ENCODE assay signal across 10 cellular contexts in genomic region chr20:58293453-58293852, GRCh38. TPM values are rescaled to one million over a fixed set of nuclear protein-coding genes. Genes with fewer than 3 reads are reported as not detected.
A peak's percentile ranks its signal among the peaks of the same experiment; 100 is the strongest.
DNase-seq lines count a peak whose midpoint lies in the region; ATAC-seq and TF ChIP-seq lines count a peak whose summit lies in the region.
"Had no signal": no experiment of that assay in that cellular context is flagged by ENCODE, and none has a peak within 500 bp of the region (broad histone marks: within the 10 kb centered on the region; RNA-seq: fewer than 3 reads in every experiment).

No MANE protein-coding gene starts in this region.

- TF ChIP-seq RAD21 in HCT116 (IDR thresholded peaks at IDR 0.05; ENCODE audit: low read depth) = no peak

- intact Hi-C loops in HCT116 (cut with micrococcal nuclease) = no loop called here

- RAD21 ChIA-PET in HCT116 (lab: Charles Lee; ENCODE audit: low non-redundant PET in 1 of 2, low total read pairs in 2 of 2, uncharacterized antibody in 2 of 2, unreplicated experiment in 2 of 2) = no interaction called here

- H3K9ac ChIP-seq in HCT116 (ENCODE audit: low read length) = no peak overlapping the region

- H3K4me1 ChIP-seq in HCT116 (ENCODE audit: control insufficient read depth in 1 of 2, insufficient read depth in 2 of 2, low read length in 2 of 2) = no peaks in the 10 kb centered on the region

- H3K9me3 ChIP-seq in HCT116 (ENCODE audit: control insufficient read depth in 1 of 2, insufficient read depth in 1 of 2, low read depth in 1 of 2, low read length in 2 of 2) = no peaks in the 10 kb centered on the region
- H3K9me3 ChIP-seq in T-helper 17 cell (ENCODE audit: control insufficient read depth, low read length, poor library complexity, severe bottlenecking) = no peaks in the 10 kb centered on the region

- no peak overlapping the region for H3K4me3 ChIP-seq in HCT116 (replicated peaks in 1 of 2; ENCODE audit: low read depth in 1 of 2, low read length in 2 of 2)

- no peaks in the 10 kb centered on the region for H3K27me3 Mint-ChIP-seq in T-helper 17 cell
- H3K27me3 Mint-ChIP-seq: progenitor cell of endocrine pancreas had no signal

- no peak overlapping the region for H2AFZ ChIP-seq in HCT116 (ENCODE audit: low read depth, low read length, poor library complexity, severe bottlenecking)

- no peak overlapping the region for H3K4me3 Mint-ChIP-seq in T-helper 17 cell

- H3K9me2 ChIP-seq in HCT116 (ENCODE audit: insufficient read depth) = no peaks in the 10 kb centered on the region

- H3K4me2 ChIP-seq in HCT116 (ENCODE audit: low read length) = no peak overlapping the region

- ATAC-seq in HCT116 (peak; percentile 96), T-helper 17 cell (no peak), GM18520 (IDR thresholded peaks at IDR 0.05; ENCODE audit: unreplicated experiment) (no peak)

- no peaks in the 10 kb centered on the region for H3K79me2 ChIP-seq in HCT116 (ENCODE audit: insufficient read depth, low read length)

- no peaks in the 10 kb centered on the region for H3K27me3 ChIP-seq in HCT116 (ENCODE audit: insufficient read depth, low read length)

- H4K20me1 ChIP-seq in HCT116 (ENCODE audit: insufficient read depth) = no peaks in the 10 kb centered on the region

- no peaks in the 10 kb centered on the region for H3K36me3 ChIP-seq in HCT116 (ENCODE audit: control insufficient read depth in 1 of 2, insufficient read depth in 2 of 2, low read length in 2 of 2)

- no TSS peak for BruUV-seq in HCT116 (replicated peaks; lab: Mats Ljungman, UMichigan)

- no peak for TF ChIP-seq CTCF in HCT116 (IDR thresholded peaks at IDR 0.05 in 2 of 3, conservative IDR thresholded peaks at IDR 0.05 in 1 of 3; ENCODE audit: borderline replicate concordance in 1 of 3, insufficient read depth in 1 of 3, low read depth in 2 of 3, low read length in 2 of 3)

- TF ChIP-seq POLR2A in HCT116 (IDR thresholded peaks at IDR 0.05; ENCODE audit: borderline replicate concordance, extremely low read depth, insufficient read depth, insufficient read length) = no peak

- POLR2A ChIA-PET in HCT116 (lab: Charles Lee) = no interaction called here

- peaks cover 23% of the 10 kb centered on the region for H3K4me1 Mint-ChIP-seq in T-helper 17 cell

- no peak overlapping the region for H3K27ac ChIP-seq in HCT116 (ENCODE audit: low read depth, low read length)

- peak overlapping the region; percentile 43 for H3K27ac Mint-ChIP-seq in T-helper 17 cell
- H3K27ac Mint-ChIP-seq: progenitor cell of endocrine pancreas had no signal

- in situ Hi-C loops in Caki2 (cut with HindIII; ENCODE audit: low pct_unique_long_range_greater_than_20kb, low sequenced_read_pairs) = no loop called here

- CTCF ChIA-PET in HCT116 (lab: Charles Lee) = no interaction called here

- DNase-seq in Caki2 (ENCODE audit: low read depth) = peak; percentile 76
- DNase-seq in HCT116 (ENCODE audit: low read depth, low spot score) = no peak
- no peak for DNase-seq in T-helper 17 cell
- peak; percentile 69 for DNase-seq in kidney tubule cell (ENCODE audit: low spot score)
- no peak for DNase-seq in GM19240 (ENCODE audit: insufficient read length, low spot score)
- DNase-seq in stimulated activated naive CD4-positive, alpha-beta T cell treated with Interleukin-2 at 50 U/mL for 16 hours (lab: John Stamatoyannopoulos, UW) = no peak
- no peak for DNase-seq in T-helper 1 cell
- DNase-seq: activated CD4-positive, alpha-beta T cell treated with anti-CD3 and anti-CD28 coated beads, Interleukin-2, amount 50 U/mL, for 1 hour had no signal

- H3K36me3 Mint-ChIP-seq in T-helper 17 cell (ENCODE audit: low read depth) = peaks cover 2% of the 10 kb centered on the region

TF ChIP-seq in HCT116, 20 proteins besides CTCF, POLR2A, EP300 and RAD21:
- TF ChIP-seq MAX (IDR thresholded peaks at IDR 0.05) (no peak), ZBTB33 (IDR thresholded peaks at IDR 0.05; ENCODE audit: extremely low read depth, insufficient replicate concordance, low read length) (no peak), ZFX (IDR thresholded peaks at IDR 0.05) (no peak), SIN3A (IDR thresholded peaks at IDR 0.05; ENCODE audit: low read depth) (no peak), CBX3 (IDR thresholded peaks at IDR 0.05; ENCODE audit: low read depth) (no peak), SP1 (IDR thresholded peaks at IDR 0.05; ENCODE audit: low read depth) (no peak)

RNA-seq across cellular contexts. Expression of gene RAB22A, which starts 16.1 kb away (rescaled TPM):
- 9.4 and 11.7 TPM in 2 replicates for total RNA-seq in Caki2 (2014; rRNA removed; shearing (Covaris generic); ENCODE audit: low replicate concordance)
- total RNA-seq in HCT116 (2021; ENCODE audit: unreplicated experiment) (9.9 TPM), T-helper 17 cell (10 to 100 TPM; 21.7 to 22.4 TPM)
- polyA plus RNA-seq in HCT116 (2012) = 3.3 TPM in 2 replicates

Comparison
In these comparisons a context has a peak if more than half of its experiments do, and no peak if none do; other contexts are left out.
1. DNase-seq: peak in Caki2 (single experiment) and kidney tubule cell (single experiment); none in HCT116 (single experiment), T-helper 17 cell (0 of 3), GM19240 (single experiment), stimulated activated naive CD4-positive, alpha-beta T cell treated with Interleukin-2 at 50 U/mL for 16 hours (single experiment) and T-helper 1 cell (0 of 5).